In genomic region chr11:97860237-97860636, GRCh38 we compare ENCODE assay signal across 22 cellular contexts.
"Had no signal": no experiment of that assay in that cellular context is flagged by ENCODE, and none has a peak within 500 bp of the region (broad histone marks: within the 10 kb centered on the region; RNA-seq: fewer than 3 reads in every experiment).

No MANE protein-coding gene starts in this region.

- H3K9me3 ChIP-seq: lower lobe of right lung, ovary, right atrium auricular region, sigmoid colon, tibial artery, upper lobe of right lung, vagina had no signal

- H3K27ac ChIP-seq: foreskin keratinocyte, left ventricle myocardium inferior, lower lobe of right lung, neural progenitor cell, ovary, right atrium auricular region, sigmoid colon, tibial artery, upper lobe of right lung, vagina had no signal

- H3K36me3 ChIP-seq: left ventricle myocardium inferior, lower lobe of right lung, neural progenitor cell, ovary, right atrium auricular region, sigmoid colon, tibial artery, upper lobe of right lung, vagina had no signal

- H3K4me2 ChIP-seq: neural progenitor cell had no signal

- H3K27me3 ChIP-seq: foreskin keratinocyte, neural progenitor cell, ovary, right atrium auricular region, sigmoid colon, tibial artery, upper lobe of right lung, vagina had no signal

- DNase-seq: effector memory CD4-positive, alpha-beta T cell; foreskin keratinocyte; immature natural killer cell; kidney; left cardiac atrium; left ventricle myocardium inferior; lower lobe of right lung; nucleus accumbens; ovary; sigmoid colon; small intestine; stimulated activated CD4-positive, alpha-beta T cell treated with anti-CD3 and anti-CD28 coated beads, Interleukin-12 subunit alpha, Interleukin-12 subunit beta, amount 100 ng/mL, for 4 hours; stimulated activated CD8-positive, alpha-beta memory T cell treated with anti-CD3 and anti-CD28 coated beads, Interleukin-4, amount 100 ng/mL, for 48 hours; stimulated activated naive CD8-positive, alpha-beta T cell treated with anti-CD3 and anti-CD28 coated beads, Interleukin-15, Interleukin-2, amounts not matched to agents 100 U/mL and 50 U/mL, for 24 hours; tibial artery; upper lobe of right lung had no signal

- ATAC-seq: esophagus mucosa; foreskin keratinocyte; left cardiac atrium; lower lobe of right lung; natural killer cell treated with Interleukin-12 subunit alpha and Interleukin-12 subunit beta and Interleukin-15 and Interleukin-18, amount 100 ng/mL, for 72 hours; stimulated activated effector memory CD8-positive, alpha-beta T cell treated with anti-CD3 and anti-CD28 coated beads, Interleukin-12 subunit alpha, Interleukin-12 subunit beta, amount 100 ng/mL, for 72 hours; stimulated activated naive CD8-positive, alpha-beta T cell treated with anti-CD3 and anti-CD28 coated beads, Interleukin-15, Interleukin-2, amounts not matched to agents 100 U/mL and 50 U/mL, for 24 hours; upper lobe of right lung had no signal

- H3K4me3 ChIP-seq: left ventricle myocardium inferior, lower lobe of right lung, neural progenitor cell, ovary, right atrium auricular region, sigmoid colon, tibial artery, upper lobe of right lung, vagina had no signal

- H3K4me1 ChIP-seq: foreskin keratinocyte, left ventricle myocardium inferior, lower lobe of right lung, right atrium auricular region, sigmoid colon, tibial artery, upper lobe of right lung, vagina had no signal

- H3K9ac ChIP-seq: neural progenitor cell had no signal

- H2AFZ ChIP-seq: neural progenitor cell had no signal
